26 cellular contexts compared by ENCODE assay signal in genomic region chr7:96784597-96784996, GRCh38.
"Had no signal": no experiment of that assay in that cellular context is flagged by ENCODE, and none has a peak within 500 bp of the region (broad histone marks: within the 10 kb centered on the region; RNA-seq: fewer than 3 reads in every experiment).

No MANE protein-coding gene starts in this region.

- H3K9ac ChIP-seq: neural progenitor cell, parathyroid adenoma had no signal

- H3K4me2 ChIP-seq: neural progenitor cell had no signal

- DNase-seq: naive thymus-derived CD8-positive, alpha-beta T cell; nephron progenitor cell; occipital lobe; ovary; posterior cingulate gyrus; psoas muscle; right cardiac atrium; right lobe of liver; sigmoid colon; small intestine; stimulated activated CD4-positive, alpha-beta T cell treated with anti-CD3 and anti-CD28 coated beads, Interleukin-15, amount 100 ng/mL, for 24 hours; stimulated activated CD4-positive, alpha-beta T cell treated with anti-CD3 and anti-CD28 coated beads, Interleukin-2, amount 100 ng/mL, for 24 hours; stimulated activated CD4-positive, alpha-beta T cell treated with anti-CD3 and anti-CD28 coated beads, Interleukin-2, amount 100 ng/mL, for 48 hours; stimulated activated CD4-positive, alpha-beta T cell treated with anti-CD3 and anti-CD28 coated beads, Interleukin-4, amount 100 ng/mL, for 24 hours; stimulated activated naive B cell treated with anti-CD40 and anti-IgM and Interleukin-4, amounts not matched to agents 10 μg/mL and 1 μg/mL and 100 μg/mL, for 72 hours; stimulated activated naive CD4-positive, alpha-beta T cell treated with Interleukin-2 at 50 U/mL for 16 hours; stomach; thyroid gland; trophoblast cell; upper lobe of left lung had no signal

- H3K36me3 ChIP-seq: neural progenitor cell, ovary, right lobe of liver, sigmoid colon, stomach, thoracic aorta, thyroid gland, tibial nerve, upper lobe of left lung had no signal

- H2AFZ ChIP-seq: neural progenitor cell, parathyroid adenoma had no signal

- H3K79me2 ChIP-seq: parathyroid adenoma had no signal

- H3K27me3 ChIP-seq: neural progenitor cell, ovary, right lobe of liver, sigmoid colon, stomach, thyroid gland, tibial nerve, upper lobe of left lung had no signal

- H3K27ac ChIP-seq: neural progenitor cell, ovary, parathyroid adenoma, psoas muscle, right lobe of liver, sigmoid colon, stomach, thoracic aorta, thyroid gland, tibial nerve, upper lobe of left lung had no signal

- H3K4me3 ChIP-seq: neural progenitor cell, ovary, psoas muscle, right lobe of liver, sigmoid colon, stomach, thoracic aorta, thyroid gland, tibial nerve, upper lobe of left lung had no signal

- ATAC-seq: naive thymus-derived CD8-positive, alpha-beta T cell; natural killer cell treated with Interleukin-12 subunit alpha and Interleukin-12 subunit beta and Interleukin-15 and Interleukin-18, amount 100 ng/mL, for 72 hours; psoas muscle; right cardiac atrium; right lobe of liver; stimulated activated effector memory CD8-positive, alpha-beta T cell treated with anti-CD3 and anti-CD28 coated beads, Interleukin-12 subunit alpha, Interleukin-12 subunit beta, amount 100 ng/mL, for 72 hours; stimulated activated naive B cell treated with anti-CD40 and anti-IgM and Interleukin-4, amounts not matched to agents 10 μg/mL and 1 μg/mL and 100 μg/mL, for 72 hours had no signal

- H3K9me3 ChIP-seq: ovary, psoas muscle, right lobe of liver, sigmoid colon, stomach, thoracic aorta, thyroid gland, tibial nerve, upper lobe of left lung had no signal
